9 cellular contexts compared by ENCODE assay signal in genomic region chr11:774873-775592, GRCh38. TPM values are rescaled to one million over a fixed set of nuclear protein-coding genes. Genes with fewer than 3 reads are reported as not detected.
A peak's percentile ranks its signal among the peaks of the same experiment; 100 is the strongest.
DNase-seq lines count a peak whose midpoint lies in the region; ATAC-seq and TF ChIP-seq lines count a peak whose summit lies in the region.
"Had no signal": no experiment of that assay in that cellular context is flagged by ENCODE, and none has a peak within 500 bp of the region (broad histone marks: within the 10 kb centered on the region; RNA-seq: fewer than 3 reads in every experiment).

No MANE protein-coding gene starts in this region.

- H3K27ac ChIP-seq in esophagus (ENCODE audit: low read depth in 2 of 2, low read length in 1 of 2) (peak overlapping the region; percentile 10 to 63), smooth muscle cell (ENCODE audit: low read depth) (no peak overlapping the region), transverse colon (no peak overlapping the region)

- H3K4me1 ChIP-seq in esophagus (ENCODE audit: control insufficient read depth in 2 of 2, insufficient read depth in 2 of 2, low read length in 1 of 2) (peaks cover 13 to 27% of the 10 kb centered on the region in 2 donors), smooth muscle cell (ENCODE audit: low read depth) (peaks cover 17% of the 10 kb centered on the region), transverse colon (peaks cover 24 to 29% (median 27%) of the 10 kb centered on the region in 4 donors)

- intact Hi-C loops in activated CD4-positive, alpha-beta T cell treated with anti-CD3 and anti-CD28 coated beads, Interleukin-2, amount 10 ng/mL, durations not matched to agents 24 days and 14 days (cut with micrococcal nuclease) = no loop called here
- intact Hi-C loops in transverse colon (cut with DNase I; ENCODE audit: low total_unique reads) = no loop called here

- H3K27me3 Mint-ChIP-seq in activated CD4-positive, alpha-beta T cell treated with anti-CD3 and anti-CD28 coated beads, Interleukin-2, amount 10 ng/mL, durations not matched to agents 24 days and 14 days = no peaks in the 10 kb centered on the region
- no peaks in the 10 kb centered on the region for H3K27me3 Mint-ChIP-seq in T-cell

- no peak overlapping the region for H3K9ac ChIP-seq in smooth muscle cell (ENCODE audit: low read depth)

- H3K9me3 ChIP-seq in esophagus (ENCODE audit: control insufficient read depth in 2 of 2, insufficient read depth in 1 of 2, low read depth in 1 of 2, low read length in 1 of 2) (no peaks in the 10 kb centered on the region), smooth muscle cell (replicated peaks; ENCODE audit: low read depth) (no peaks in the 10 kb centered on the region), transverse colon (no peaks in the 10 kb centered on the region)

- DNase-seq in activated CD4-positive, alpha-beta T cell treated with anti-CD3 and anti-CD28 coated beads, Interleukin-2, amount 10 ng/mL, durations not matched to agents 24 days and 14 days = peak; percentile 57
- no peak for DNase-seq in activated CD4-positive, alpha-beta T cell treated with anti-CD3 and anti-CD28 coated beads for 4 hours
- no peak for DNase-seq in T-cell
- no peak for DNase-seq in smooth muscle cell (lab: John Stamatoyannopoulos, UW; ENCODE audit: unreplicated experiment)
- DNase-seq in transverse colon = no peak
- DNase-seq: SIG-M5 had no signal

- H3K4me3 Mint-ChIP-seq in activated CD4-positive, alpha-beta T cell treated with anti-CD3 and anti-CD28 coated beads, Interleukin-2, amount 10 ng/mL, durations not matched to agents 24 days and 14 days = peak overlapping the region; percentile 71
- H3K4me3 Mint-ChIP-seq in T-cell = peak overlapping the region; percentile 68 to 76 (median 71)

- H2AFZ ChIP-seq in smooth muscle cell (ENCODE audit: low read depth) = no peak overlapping the region

- no peak for TF ChIP-seq CTCF in smooth muscle cell (IDR thresholded peaks at IDR 0.05; ENCODE audit: borderline replicate concordance, insufficient read depth, poor library complexity, severe bottlenecking)
- TF ChIP-seq CTCF in transverse colon (IDR thresholded peaks at IDR 0.05) = no peak

- TF ChIP-seq POLR2A in transverse colon (IDR thresholded peaks at IDR 0.05) = no peak

- no peaks in the 10 kb centered on the region for H3K9me3 Mint-ChIP-seq in activated CD4-positive, alpha-beta T cell treated with anti-CD3 and anti-CD28 coated beads, Interleukin-2, amount 10 ng/mL, durations not matched to agents 24 days and 14 days
- H3K9me3 Mint-ChIP-seq in T-cell = no peaks in the 10 kb centered on the region

- peaks cover 52% of the 10 kb centered on the region for H3K79me2 ChIP-seq in smooth muscle cell (ENCODE audit: low read depth)

- TF ChIP-seq EP300 in transverse colon (IDR thresholded peaks at IDR 0.05; ENCODE audit: low read depth) = no peak

- ATAC-seq in T-cell (replicated peaks in 1 of 4) (no peak), GM18861 (IDR thresholded peaks at IDR 0.05; ENCODE audit: unreplicated experiment) (no peak), HG02759 (IDR thresholded peaks at IDR 0.05; ENCODE audit: unreplicated experiment) (no peak)

- 66 to 78% methylated on average over 19 to 20 of the region's 20 CpGs for WGBS in esophagus, 2 donors
- 82% methylated on average over 20 of the region's 20 CpGs for WGBS in smooth muscle cell (ENCODE audit: low lambda C conversion rate)
- WGBS in transverse colon (ENCODE audit: low coverage in 1 of 2), 2 donors = 76% methylated on average over 20 of the region's 20 CpGs; no CpG with 5 or more reads in 1 of the 2 donors

- peaks cover 76% of the 10 kb centered on the region for H4K20me1 ChIP-seq in smooth muscle cell (ENCODE audit: low read depth)

- H3F3A ChIP-seq in smooth muscle cell (ENCODE audit: low read depth) = no peaks in the 10 kb centered on the region

- peak overlapping the region; percentile 64 for H3K27ac Mint-ChIP-seq in activated CD4-positive, alpha-beta T cell treated with anti-CD3 and anti-CD28 coated beads, Interleukin-2, amount 10 ng/mL, durations not matched to agents 24 days and 14 days
- no peak overlapping the region for H3K27ac Mint-ChIP-seq in T-cell

- peaks cover 15% of the 10 kb centered on the region for H3K4me1 Mint-ChIP-seq in activated CD4-positive, alpha-beta T cell treated with anti-CD3 and anti-CD28 coated beads, Interleukin-2, amount 10 ng/mL, durations not matched to agents 24 days and 14 days
- H3K4me1 Mint-ChIP-seq in T-cell = peaks cover 16 to 28% (median 24%) of the 10 kb centered on the region in 3 donors

- POLR2A ChIA-PET in T-cell (lab: Charles Lee) = no interaction called here

- no peaks in the 10 kb centered on the region for H3K27me3 ChIP-seq in esophagus (ENCODE audit: control insufficient read depth in 1 of 2, insufficient read depth in 2 of 2, low read length in 2 of 2)
- no peaks in the 10 kb centered on the region for H3K27me3 ChIP-seq in smooth muscle cell (ENCODE audit: low read depth)
- H3K27me3 ChIP-seq in transverse colon = no peaks in the 10 kb centered on the region

- H3K4me3 ChIP-seq in esophagus (ENCODE audit: low read depth in 1 of 2, low read length in 2 of 2) = no peak overlapping the region
- H3K4me3 ChIP-seq in smooth muscle cell = no peak overlapping the region
- no peak overlapping the region for H3K4me3 ChIP-seq in transverse colon

- in situ Hi-C loops in transverse colon (cut with MboI; ENCODE audit: low pct_ligation_motif_present in 1 of 4, low pct_unique_long_range_greater_than_20kb in 1 of 4, low sequenced_read_pairs in 3 of 4) = no loop called here

- peak overlapping the region; percentile 100 for H3K4me2 ChIP-seq in smooth muscle cell

- CTCF ChIA-PET in T-cell (lab: Charles Lee) = no interaction called here

- peaks cover 19% of the 10 kb centered on the region for H3K36me3 Mint-ChIP-seq in activated CD4-positive, alpha-beta T cell treated with anti-CD3 and anti-CD28 coated beads, Interleukin-2, amount 10 ng/mL, durations not matched to agents 24 days and 14 days (ENCODE audit: low read depth)
- H3K36me3 Mint-ChIP-seq in T-cell = no peaks in the 10 kb centered on the region

- peaks cover 14 to 45% of the 10 kb centered on the region in 2 donors for H3K36me3 ChIP-seq in esophagus (ENCODE audit: control insufficient read depth in 2 of 2, insufficient read depth in 2 of 2, low read length in 1 of 2)
- H3K36me3 ChIP-seq in smooth muscle cell (ENCODE audit: low read depth) = no peaks in the 10 kb centered on the region
- peaks cover 0 to 16% (median 0%) of the 10 kb centered on the region in 4 donors for H3K36me3 ChIP-seq in transverse colon

RNA-seq across cellular contexts. Expression of gene GATD1, which starts 2.3 kb away (rescaled TPM):
- 81.7 and 82.2 TPM in 2 replicates for total RNA-seq in activated CD4-positive, alpha-beta T cell treated with anti-CD3 and anti-CD28 coated beads, Interleukin-2, amount 10 ng/mL, durations not matched to agents 24 days and 14 days
- total RNA-seq in T-cell (10 to 100 TPM; 40.8 to 73.5 (median 70.2) TPM), smooth muscle cell (12.9 and 18.5 TPM in 2 replicates), transverse colon (100 to 1,000 TPM in 1 of 4 donors, 10 to 100 TPM in 3; 28.0 to 239 (median 38.4) TPM)
- polyA plus RNA-seq in esophagus (10 to 100 TPM; 23.1 to 49.2 TPM), smooth muscle cell (11.7 and 20.2 TPM in 2 replicates)

RNA-seq across cellular contexts. Expression of gene CEND1, which starts 14.9 kb away (rescaled TPM):
- 3.8 and 4.2 TPM in 2 replicates for total RNA-seq in activated CD4-positive, alpha-beta T cell treated with anti-CD3 and anti-CD28 coated beads, Interleukin-2, amount 10 ng/mL, durations not matched to agents 24 days and 14 days
- total RNA-seq in T-cell (under 1 TPM in 3 of 5 donors, not detected in 2; 0.18 to 0.28 (median 0.20) TPM), smooth muscle cell (not detected in 2 replicates), transverse colon (1 to 10 TPM in 1 of 4 donors, under 1 TPM in 1, not detected in 2; 0.79 to 1.2 TPM)
- polyA plus RNA-seq in esophagus (under 1 TPM; 0.10 to 0.12 TPM), smooth muscle cell (0.13 and 0.38 TPM in 2 replicates)

RNA-seq across cellular contexts. Expression of gene SLC25A22, which starts 23.0 kb away (rescaled TPM):
- 84.9 and 90.3 TPM in 2 replicates for total RNA-seq in activated CD4-positive, alpha-beta T cell treated with anti-CD3 and anti-CD28 coated beads, Interleukin-2, amount 10 ng/mL, durations not matched to agents 24 days and 14 days
- total RNA-seq in T-cell (10 to 100 TPM; 22.4 to 37.4 (median 35.1) TPM), smooth muscle cell (6.9 and 7.0 TPM in 2 replicates), transverse colon (10 to 100 TPM in 2 of 4 donors, 1 to 10 TPM in 2; 6.0 to 28.3 (median 9.7) TPM)
- polyA plus RNA-seq in esophagus (10 to 100 TPM; 10.2 TPM), smooth muscle cell (19.5 and 25.2 TPM in 2 replicates)

RNA-seq across cellular contexts. Expression of gene TALDO1, which starts 27.8 kb away (rescaled TPM):
- 265 and 279 TPM in 2 replicates for total RNA-seq in activated CD4-positive, alpha-beta T cell treated with anti-CD3 and anti-CD28 coated beads, Interleukin-2, amount 10 ng/mL, durations not matched to agents 24 days and 14 days
- total RNA-seq in T-cell (100 to 1,000 TPM in 3 of 5 donors, 10 to 100 TPM in 2; 60.5 to 106 (median 102) TPM), smooth muscle cell (100 and 103 TPM in 2 replicates), transverse colon (100 to 1,000 TPM; 124 to 164 (median 141) TPM)
- polyA plus RNA-seq in esophagus (100 to 1,000 TPM; 228 to 278 TPM), smooth muscle cell (155 and 158 TPM in 2 replicates)

RNA-seq across cellular contexts. Expression of gene PIDD1, which starts 30.0 kb away (rescaled TPM):
- 28.9 and 29.6 TPM in 2 replicates for total RNA-seq in activated CD4-positive, alpha-beta T cell treated with anti-CD3 and anti-CD28 coated beads, Interleukin-2, amount 10 ng/mL, durations not matched to agents 24 days and 14 days
- total RNA-seq in T-cell (10 to 100 TPM; 31.1 to 46.6 (median 39.1) TPM), smooth muscle cell (8.7 and 11.8 TPM in 2 replicates), transverse colon (100 to 1,000 TPM in 2 of 4 donors, 10 to 100 TPM in 2; 26.0 to 185 (median 70.5) TPM)
- polyA plus RNA-seq in esophagus (10 to 100 TPM; 11.3 to 27.8 TPM), smooth muscle cell (22.3 and 44.9 TPM in 2 replicates)

Comparison
In these comparisons a context has a peak if more than half of its experiments do, and no peak if none do; other contexts are left out.
1. H3K27ac ChIP-seq: peak in esophagus (2 of 2); none in smooth muscle cell (single experiment) and transverse colon (0 of 4).